Comparison of ENCODE assay signal across 23 cellular contexts in genomic region chr4:125303058-125303457, GRCh38. TPM values are rescaled to one million over a fixed set of nuclear protein-coding genes. Genes with fewer than 3 reads are reported as not detected.
DNase-seq lines count a peak whose midpoint lies in the region; ATAC-seq, FAIRE-seq and TF ChIP-seq lines count a peak whose summit lies in the region.
"Had no signal": no experiment of that assay in that cellular context is flagged by ENCODE, and none has a peak within 500 bp of the region (broad histone marks: within the 10 kb centered on the region; RNA-seq: fewer than 3 reads in every experiment).

No MANE protein-coding gene starts in this region.

- H3K9me3 ChIP-seq in SJSA1 (replicated peaks): no peaks in the 10 kb centered on the region
- H3K9me3 ChIP-seq in smooth muscle cell (replicated peaks; ENCODE audit: low read depth): no peaks in the 10 kb centered on the region
- no peaks in the 10 kb centered on the region for H3K9me3 ChIP-seq in small intestine (ENCODE audit: control insufficient read depth, low read depth)
- H3K9me3 ChIP-seq: BE2C had no signal

- no peak for ATAC-seq in HG03571 (IDR thresholded peaks at IDR 0.05; ENCODE audit: unreplicated experiment)
- ATAC-seq: PC-3, SK-N-SH treated with all-trans-retinoic acid at 6 μM for 48 hours, T-cell had no signal

- no peak overlapping the region for H3K9ac ChIP-seq in smooth muscle cell (ENCODE audit: low read depth)

- FAIRE-seq in small intestine (lab: Jason Lieb, UNC): no peak

- H3K4me1 ChIP-seq in SJSA1 (replicated peaks) (peaks cover 18% of the 10 kb centered on the region), smooth muscle cell (ENCODE audit: low read depth) (peaks cover 8% of the 10 kb centered on the region), small intestine (ENCODE audit: control insufficient read depth in 2 of 2, insufficient read depth in 1 of 2, low read depth in 1 of 2, low read length in 1 of 2) (no peaks in the 10 kb centered on the region)
- H3K4me1 ChIP-seq: BE2C had no signal

- peak; percentile 11 for DNase-seq in GM04504 (ENCODE audit: low read depth)
- DNase-seq in SJSA1 (ENCODE audit: low read depth in 1 of 2, low spot score in 2 of 2): peak in 1 of 2 experiments; percentile 70
- DNase-seq in fibroblast of peridontal ligament (ENCODE audit: extremely low read depth): peak; percentile 75
- DNase-seq in smooth muscle cell (lab: John Stamatoyannopoulos, UW; ENCODE audit: unreplicated experiment): no peak
- DNase-seq in activated effector memory CD4-positive, alpha-beta T cell treated with Interleukin-2 at 50 U/mL for 16 hours: no peak
- DNase-seq in NCI-H774 (lab: John Stamatoyannopoulos, UW): no peak
- no peak for DNase-seq in small intestine
- DNase-seq: BE2C; CD4-positive, CD25-positive, alpha-beta regulatory T cell; COR-L47; DMS 273 treated with DMSO at 0.1 percent for 48 hours; H9; NCI-H1417; NCI-H187; NCI-H2107; NCI-H2227 treated with DMSO at 0.1 percent for 48 hours; NCI-H510A treated with DMSO at 0.1 percent for 48 hours; PC-3; RPMI8226; SHP77 treated with DMSO at 0.1 percent for 48 hours; T-cell had no signal

- H4K20me1 ChIP-seq in smooth muscle cell (ENCODE audit: low read depth): no peaks in the 10 kb centered on the region

- peak overlapping the region; percentile 62 for H3K4me2 ChIP-seq in smooth muscle cell

- no peaks in the 10 kb centered on the region for H3K36me3 ChIP-seq in SJSA1
- no peaks in the 10 kb centered on the region for H3K36me3 ChIP-seq in smooth muscle cell (ENCODE audit: low read depth)
- H3K36me3 ChIP-seq in small intestine (ENCODE audit: control insufficient read depth in 2 of 2, insufficient read depth in 2 of 2, low read length in 2 of 2): no peaks in the 10 kb centered on the region
- H3K36me3 ChIP-seq: BE2C had no signal

- no peak overlapping the region for H2AFZ ChIP-seq in smooth muscle cell (ENCODE audit: low read depth)

- H3K4me3 ChIP-seq in SJSA1 (no peak overlapping the region), smooth muscle cell (no peak overlapping the region), small intestine (ENCODE audit: low read depth in 1 of 2, low read length in 2 of 2) (no peak overlapping the region)

- H3F3A ChIP-seq in smooth muscle cell (ENCODE audit: low read depth): no peaks in the 10 kb centered on the region

- no peak for TF ChIP-seq CTCF in smooth muscle cell (IDR thresholded peaks at IDR 0.05; ENCODE audit: borderline replicate concordance, insufficient read depth, poor library complexity, severe bottlenecking)

- H3K27me3 ChIP-seq in SJSA1 (replicated peaks) (no peaks in the 10 kb centered on the region), smooth muscle cell (ENCODE audit: low read depth) (no peaks in the 10 kb centered on the region), small intestine (ENCODE audit: control insufficient read depth in 2 of 2, insufficient read depth in 2 of 2, low read length in 2 of 2) (no peaks in the 10 kb centered on the region)
- H3K27me3 ChIP-seq: BE2C had no signal

- H3K27ac ChIP-seq in SJSA1 (peak overlapping the region; percentile 11), smooth muscle cell (ENCODE audit: low read depth) (peak overlapping the region; percentile 62), small intestine (ENCODE audit: low read depth in 1 of 2, low read length in 1 of 2) (no peak overlapping the region)

- WGBS in smooth muscle cell (ENCODE audit: low lambda C conversion rate): 16% methylated on average over 1 of the region's 1 CpG
- WGBS in small intestine, 3 donors: 53 to 61% (median 53%) methylated on average over 1 of the region's 1 CpG

- H3K79me2 ChIP-seq in smooth muscle cell (ENCODE audit: low read depth): no peaks in the 10 kb centered on the region

RNA-seq across cellular contexts. Expression of gene FAT4, which starts 11.7 kb away (rescaled TPM):
- total RNA-seq in SJSA1 (2014; rRNA removed; shearing (Covaris generic)): 37.1 and 54.4 TPM in 2 replicates
- total RNA-seq in smooth muscle cell: 18.3 and 22.9 TPM in 2 replicates
- polyA plus RNA-seq in smooth muscle cell (1.4 and 1.5 TPM in 2 replicates), small intestine (1 to 10 TPM in 1 of 3 donors, under 1 TPM in 1, not detected in 1; 0.27 to 1.5 TPM)
- polyA plus RNA-seq: CD4-positive, CD25-positive, alpha-beta regulatory T cell had no signal

Comparison
In these comparisons a context has a peak if more than half of its experiments do, and no peak if none do; other contexts are left out.
1. DNase-seq: peak in GM04504 (single experiment) and fibroblast of peridontal ligament (single experiment); none in smooth muscle cell (single experiment), activated effector memory CD4-positive, alpha-beta T cell treated with Interleukin-2 at 50 U/mL for 16 hours (single experiment), NCI-H774 (single experiment) and small intestine (single experiment).
2. H3K27ac ChIP-seq: peak in SJSA1 (single experiment) and smooth muscle cell (single experiment); none in small intestine (0 of 2).